ENCODE assay signal across 1 cellular context in genomic region chr16:21599994-21600773, GRCh38.
TF ChIP-seq lines count a peak whose summit lies in the region.

No MANE protein-coding gene starts in this region.

TF ChIP-seq in HepG2, 621 proteins besides CTCF, POLR2A, EP300 and RAD21 (continued from another document and continues in another):
- TF ChIP-seq RERE (CRISPR knock-in tag; IDR thresholded peaks at IDR 0.05; ENCODE audit: low read depth) (no peak), SAP130 (CRISPR knock-in tag; IDR thresholded peaks at IDR 0.05; ENCODE audit: low read depth) (peak; percentile 86), HNRNPH1 (optimal IDR thresholded peaks at IDR 0.05; ENCODE audit: low read depth, low read length) (no peak), ZNF710 (CRISPR knock-in tag; IDR thresholded peaks at IDR 0.05; ENCODE audit: borderline replicate concordance) (no peak), ZBTB40 (IDR thresholded peaks at IDR 0.05) (no peak), ZBTB40 (CRISPR knock-in tag; IDR thresholded peaks at IDR 0.05) (no peak), KDM2A (CRISPR knock-in tag; IDR thresholded peaks at IDR 0.05; ENCODE audit: borderline replicate concordance, low read depth) (no peak), NCOA2 (CRISPR knock-in tag; IDR thresholded peaks at IDR 0.05) (peak; percentile 15), DRAP1 (CRISPR knock-in tag; IDR thresholded peaks at IDR 0.05) (no peak), LCORL (IDR thresholded peaks at IDR 0.05) (no peak), LCORL (CRISPR knock-in tag; IDR thresholded peaks at IDR 0.05) (no peak; the same call in 1 of the 2 replicates), ZNF205 (CRISPR knock-in tag; IDR thresholded peaks at IDR 0.05) (no peak), ARID3A (IDR thresholded peaks at IDR 0.05; ENCODE audit: low read depth, low read length) (no peak), ZNF660 (CRISPR knock-in tag; IDR thresholded peaks at IDR 0.05; ENCODE audit: borderline replicate concordance, low read depth) (no peak), BATF2 (CRISPR knock-in tag; IDR thresholded peaks at IDR 0.05) (no peak), ZNF563 (CRISPR knock-in tag; IDR thresholded peaks at IDR 0.05) (no peak; the same call in 1 of the 2 replicates), ZNF775 (CRISPR knock-in tag; IDR thresholded peaks at IDR 0.05; ENCODE audit: borderline replicate concordance) (0 out of 2 replicates have a peak, but pooled peaks have one; percentile 85), FOXJ3 (CRISPR knock-in tag; IDR thresholded peaks at IDR 0.05; ENCODE audit: borderline replicate concordance) (no peak), PHF8 (CRISPR knock-in tag; IDR thresholded peaks at IDR 0.05) (no peak), ATF3 (CRISPR knock-in tag; IDR thresholded peaks at IDR 0.05) (no peak), MIER3 (CRISPR knock-in tag; IDR thresholded peaks at IDR 0.05; ENCODE audit: borderline replicate concordance) (no peak), BRF2 (CRISPR knock-in tag; IDR thresholded peaks at IDR 0.05) (no peak), SP1 (IDR thresholded peaks at IDR 0.05) (no peak), SP1 (CRISPR knock-in tag; IDR thresholded peaks at IDR 0.05) (no peak), ZNF280D (CRISPR knock-in tag; IDR thresholded peaks at IDR 0.05) (no peak), MXD3 (CRISPR knock-in tag; IDR thresholded peaks at IDR 0.05) (no peak), NR2F2 (IDR thresholded peaks at IDR 0.05; ENCODE audit: borderline replicate concordance, low read depth) (no peak), ZNF564 (CRISPR knock-in tag; IDR thresholded peaks at IDR 0.05) (no peak), ZNF720 (CRISPR knock-in tag; IDR thresholded peaks at IDR 0.05) (no peak)
